6 cellular contexts compared by ENCODE assay signal in genomic region chr7:105442214-105442613, GRCh38. TPM values are rescaled to one million over a fixed set of nuclear protein-coding genes. Genes with fewer than 3 reads are reported as not detected.
DNase-seq lines count a peak whose midpoint lies in the region; ATAC-seq and TF ChIP-seq lines count a peak whose summit lies in the region.
"Not testable (repeated sequence)": the region's sequence is repeated elsewhere in the genome, so short reads cannot be mapped to it uniquely, and the experiment has no call there.

No MANE protein-coding gene starts in this region.

- not testable (repeated sequence) for H3K9me3 ChIP-seq in neutrophil, spleen

- H3K36me3 ChIP-seq in neutrophil, spleen: not testable (repeated sequence)

- H3K27ac ChIP-seq in HL-60 (replicated peaks) (peak overlapping the region; percentile 39), neutrophil (peak overlapping the region; percentile 99), spleen (peak overlapping the region in 2 of 8 donors; percentile 37 to 74)

- intact Hi-C loops in Right ventricle myocardium superior (cut with DNase I); cardiac septum (cut with DNase I); spleen (cut with DNase I; ENCODE audit: low total_unique reads): not testable (repeated sequence)

- H3K4me1 ChIP-seq in neutrophil (ENCODE audit: control insufficient read depth in 1 of 2, insufficient read depth in 1 of 2, low read depth in 1 of 2, low read length in 1 of 2) (peaks cover 81 to 89% of the 10 kb centered on the region in 2 experiments), spleen (peaks cover 0 to 44% (median 5%) of the 10 kb centered on the region in 6 donors)

- not testable (repeated sequence) for H3K27me3 ChIP-seq in HL-60 (ENCODE audit: insufficient read depth, poor library complexity, severe bottlenecking); neutrophil; spleen (replicated peaks in 1 of 7)

- not testable (repeated sequence) for H3K4me3 ChIP-seq in HL-60 (replicated peaks; ENCODE audit: insufficient read depth, low read length); spleen
- H3K4me3 ChIP-seq in neutrophil (ENCODE audit: low read depth in 1 of 2, low read length in 1 of 2), result peak overlapping the region in 1 of 2 experiments; percentile 35

- WGBS in spleen, 5 donors, result 73 to 93% (median 82%) methylated on average over 9 of the region's 9 CpGs

- peak; percentile 39 for DNase-seq in GF-D8 (lab: John Stamatoyannopoulos, UW)
- DNase-seq in HL-60 (ENCODE audit: low read depth in 1 of 2, low spot score in 1 of 2), result peak; percentile 14 to 91
- peak; percentile 47 for DNase-seq in Right ventricle myocardium superior
- peak; percentile 86 for DNase-seq in cardiac septum (ENCODE audit: low spot score)
- DNase-seq in spleen, result peak; percentile 80

- not testable (repeated sequence) for TF ChIP-seq CTCF in HL-60 (IDR thresholded peaks at IDR 0.05; ENCODE audit: insufficient read depth, low read length); neutrophil (IDR thresholded peaks at IDR 0.05); spleen (IDR thresholded peaks at IDR 0.05 in 8 of 11, conservative IDR thresholded peaks at IDR 0.05 in 3 of 11)

- ATAC-seq in Right ventricle myocardium superior (ENCODE audit: poor library complexity), result not testable (repeated sequence)

- TF ChIP-seq POLR2A in spleen (IDR thresholded peaks at IDR 0.05), result not testable (repeated sequence)

RNA-seq across cellular contexts. Expression of gene SRPK2, which starts 53.5 kb away (rescaled TPM):
- total RNA-seq in Right ventricle myocardium superior (28.8 TPM), cardiac septum (37.8 TPM), spleen (10 to 100 TPM; 42.6 to 60.3 (median 56.9) TPM)
- 10 to 100 TPM in 2 of 3 donors, 1 to 10 TPM in 1; 9.6 to 12.8 (median 10.7) TPM for polyA plus RNA-seq in spleen
